20 cellular contexts compared by ENCODE assay signal in the genomic region with DNA sequence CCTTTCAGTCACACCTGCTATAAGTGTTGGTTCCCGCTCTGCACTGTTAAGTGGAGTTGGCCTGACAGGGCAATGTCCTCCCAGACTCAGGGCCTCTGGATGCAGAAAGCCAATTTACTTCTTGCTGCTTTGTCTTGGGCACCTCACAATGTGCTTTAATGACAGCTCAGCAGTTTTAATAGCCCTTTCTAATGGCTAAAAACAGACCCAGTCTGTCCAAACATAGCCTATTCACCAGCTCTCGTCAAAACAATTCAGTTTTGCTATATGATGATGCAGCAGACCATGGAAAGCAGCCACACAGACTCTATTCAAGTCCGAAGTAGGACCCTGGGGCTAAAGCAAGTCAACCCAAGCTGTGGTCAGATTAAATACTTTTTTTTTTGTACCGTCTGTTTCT.
DNase-seq lines count a peak whose midpoint lies in the region; ATAC-seq and TF ChIP-seq lines count a peak whose summit lies in the region.
"Had no signal": no experiment of that assay in that cellular context is flagged by ENCODE, and none has a peak within 500 bp of the region (broad histone marks: within the 10 kb centered on the region; RNA-seq: fewer than 3 reads in every experiment).

No MANE protein-coding gene starts in this region.

- H3K27me3 Mint-ChIP-seq in mesothelial cell of epicardium (ENCODE audit: low read depth) = no peaks in the 10 kb centered on the region
- H3K27me3 Mint-ChIP-seq: central memory CD8-positive, alpha-beta T cell; IgD-negative memory B cell had no signal

- H3K4me3 Mint-ChIP-seq in mesothelial cell of epicardium = no peak overlapping the region
- H3K4me3 Mint-ChIP-seq: central memory CD8-positive, alpha-beta T cell; IgD-negative memory B cell had no signal

- H3K36me3 Mint-ChIP-seq in mesothelial cell of epicardium = no peaks in the 10 kb centered on the region
- H3K36me3 Mint-ChIP-seq: IgD-negative memory B cell had no signal

- no peaks in the 10 kb centered on the region for H3K9me3 ChIP-seq in BLaER1
- H3K9me3 ChIP-seq in HUES64 (ENCODE audit: insufficient read depth, low read depth, low read length) = no peaks in the 10 kb centered on the region

- H3K36me3 ChIP-seq in BLaER1 = no peaks in the 10 kb centered on the region
- H3K36me3 ChIP-seq in HUES64 (ENCODE audit: insufficient read depth, low read length) = no peaks in the 10 kb centered on the region
- H3K36me3 ChIP-seq: SJSA1 had no signal

- TF ChIP-seq CTCF in mesothelial cell of epicardium (IDR thresholded peaks at IDR 0.05; ENCODE audit: unreplicated experiment) = no peak

- H3K4me3 ChIP-seq in BLaER1 = no peak overlapping the region
- no peak overlapping the region for H3K4me3 ChIP-seq in HUES64 (ENCODE audit: low read length)
- H3K4me3 ChIP-seq: SJSA1 had no signal

- H3K4me1 ChIP-seq in BLaER1 (peaks cover 39% of the 10 kb centered on the region), HUES64 (ENCODE audit: insufficient read depth, low read length) (peaks cover 27% of the 10 kb centered on the region)
- H3K4me1 ChIP-seq: SJSA1 had no signal

- in situ Hi-C loops in SK-MEL-5 (cut with HindIII; ENCODE audit: low pct_unique_long_range_greater_than_20kb, low sequenced_read_pairs) = no loop called here

- ATAC-seq in GM18498 (IDR thresholded peaks at IDR 0.05; ENCODE audit: unreplicated experiment) = no peak

- H3K27me3 ChIP-seq in BLaER1 (no peaks in the 10 kb centered on the region), HUES64 (ENCODE audit: insufficient read depth, low read length) (no peaks in the 10 kb centered on the region)
- H3K27me3 ChIP-seq: SJSA1 had no signal

- H3K9me3 Mint-ChIP-seq in mesothelial cell of epicardium = no peaks in the 10 kb centered on the region
- H3K9me3 Mint-ChIP-seq: IgD-negative memory B cell had no signal

- H3K4me1 Mint-ChIP-seq in mesothelial cell of epicardium = peaks cover 18% of the 10 kb centered on the region
- H3K4me1 Mint-ChIP-seq: central memory CD8-positive, alpha-beta T cell; IgD-negative memory B cell had no signal

- H3K27ac ChIP-seq in BLaER1 = no peak overlapping the region
- 0 out of 2 replicates have a peak overlapping the region, but pooled peaks have one; percentile 3 for H3K27ac ChIP-seq in HUES64 (ENCODE audit: low read depth, low read length)
- H3K27ac ChIP-seq: SJSA1 had no signal

- 56% methylated on average over 4 of the region's 4 CpGs for WGBS in HUES64

- H3K4me2 ChIP-seq in BLaER1 = peak overlapping the region; percentile 44

- DNase-seq in SK-MEL-5 (ENCODE audit: low read depth, low spot score) (peak; percentile 97), mesothelial cell of epicardium (ENCODE audit: low spot score in 2 of 2, unreplicated experiment in 2 of 2) (no peak), NCI-H82 treated with DMSO at 0.1 percent for 48 hours (lab: John Stamatoyannopoulos, UW; ENCODE audit: unreplicated experiment) (no peak), dedifferentiated amniotic fluid mesenchymal stem cell (ENCODE audit: extremely low spot score) (no peak)
- no peak for DNase-seq in activated CD4-positive, alpha-beta T cell treated with anti-CD3 and anti-CD28 coated beads for 4 hours
- DNase-seq: activated CD4-positive, alpha-beta T cell treated with anti-CD3 and anti-CD28 coated beads for 1 hour; activated effector memory CD4-positive, alpha-beta T cell treated with anti-CD3 and anti-CD28 coated beads, Interleukin-2, amount 50 U/mL, for 16 hours; amniotic stem cell; COR-L47; kidney; NCI-H1436 treated with DMSO at 0.1 percent for 48 hours; occipital lobe; stimulated activated CD4-positive, alpha-beta T cell treated with anti-CD3 and anti-CD28 coated beads, Interleukin-2, amount 100 ng/mL, for 24 hours; T1000 had no signal

- no peaks in the 10 kb centered on the region for H4K20me1 ChIP-seq in BLaER1

- H3K27ac Mint-ChIP-seq in mesothelial cell of epicardium = peak overlapping the region; percentile 79
- H3K27ac Mint-ChIP-seq: IgD-negative memory B cell had no signal

- no peak overlapping the region for H3K9ac ChIP-seq in BLaER1
- no peak overlapping the region for H3K9ac ChIP-seq in HUES64 (ENCODE audit: low read depth, low read length)
